In genomic region chr10:6667679-6668270, GRCh38 we compare ENCODE assay signal across 9 cellular contexts.
DNase-seq lines count a peak whose midpoint lies in the region; ATAC-seq lines count a peak whose summit lies in the region.
"Had no signal": no experiment of that assay in that cellular context is flagged by ENCODE, and none has a peak within 500 bp of the region (broad histone marks: within the 10 kb centered on the region; RNA-seq: fewer than 3 reads in every experiment).

No MANE protein-coding gene starts in this region.

- peak; percentile 34 for ATAC-seq in activated CD8-positive, alpha-beta memory T cell treated with anti-CD3 and anti-CD28 coated beads, Interleukin-2, amount 10 ng/mL, durations not matched to agents 7 days and 5 days
- ATAC-seq in HG02763 (IDR thresholded peaks at IDR 0.05; ENCODE audit: unreplicated experiment), result no peak
- ATAC-seq in GM21723 (IDR thresholded peaks at IDR 0.05; ENCODE audit: unreplicated experiment), result no peak

- CTCF ChIA-PET in activated CD8-positive, alpha-beta memory T cell treated with anti-CD3 and anti-CD28 coated beads, Interleukin-2, amount 10 ng/mL, durations not matched to agents 7 days and 5 days (lab: Charles Lee), result interaction anchor here (0.6 to 5.1 kb wide), 36 partner anchors 9 to 749 kb away, joined by 3 to 55 read pairs (median 4); partner anchors contain the start of gene PFKFB3

- H3K27me3 Mint-ChIP-seq in activated CD8-positive, alpha-beta memory T cell treated with anti-CD3 and anti-CD28 coated beads, Interleukin-2, amount 10 ng/mL, durations not matched to agents 7 days and 5 days, result peaks cover 8% of the 10 kb centered on the region
- H3K27me3 Mint-ChIP-seq in activated T-helper 1 cell treated with anti-CD3 and anti-CD28 coated beads, Interleukin-12 subunit alpha, Interleukin-12 subunit beta, Interleukin-2, Interleukin-4 antibody, amounts not matched to agents 30 ng/mL and 10 ng/mL and 1 ng/mL, durations not matched to agents 14 hours and 24 hours and 36 hours (ENCODE audit: insufficient read depth), result peaks cover 20% of the 10 kb centered on the region

- intact Hi-C loops in activated T-helper 1 cell treated with anti-CD3 and anti-CD28 coated beads, Interleukin-12 subunit alpha, Interleukin-12 subunit beta, Interleukin-2, Interleukin-4 antibody, amounts not matched to agents 30 ng/mL and 10 ng/mL and 1 ng/mL, durations not matched to agents 14 hours and 24 hours and 36 hours (cut with micrococcal nuclease), result loop anchor here (1.0 to 5.0 kb wide), 5 partner anchors 75 to 749 kb away; no protein-coding TSS in a partner anchor

- H3K36me3 Mint-ChIP-seq in activated CD8-positive, alpha-beta memory T cell treated with anti-CD3 and anti-CD28 coated beads, Interleukin-2, amount 10 ng/mL, durations not matched to agents 7 days and 5 days, result peaks cover 2% of the 10 kb centered on the region
- peaks cover 1% of the 10 kb centered on the region for H3K36me3 Mint-ChIP-seq in activated T-helper 1 cell treated with anti-CD3 and anti-CD28 coated beads, Interleukin-12 subunit alpha, Interleukin-12 subunit beta, Interleukin-2, Interleukin-4 antibody, amounts not matched to agents 30 ng/mL and 10 ng/mL and 1 ng/mL, durations not matched to agents 14 hours and 24 hours and 36 hours (ENCODE audit: low read depth)
- H3K36me3 Mint-ChIP-seq: activated naive CD4-positive, alpha-beta T cell treated with anti-CD3 and anti-CD28 coated beads, Interleukin-2, amount 50 U/mL, for 72 hours had no signal

- H3K4me1 Mint-ChIP-seq in activated CD8-positive, alpha-beta memory T cell treated with anti-CD3 and anti-CD28 coated beads, Interleukin-2, amount 10 ng/mL, durations not matched to agents 7 days and 5 days, result peaks cover 24% of the 10 kb centered on the region
- peaks cover 36% of the 10 kb centered on the region for H3K4me1 Mint-ChIP-seq in activated T-helper 1 cell treated with anti-CD3 and anti-CD28 coated beads, Interleukin-12 subunit alpha, Interleukin-12 subunit beta, Interleukin-2, Interleukin-4 antibody, amounts not matched to agents 30 ng/mL and 10 ng/mL and 1 ng/mL, durations not matched to agents 14 hours and 24 hours and 36 hours (ENCODE audit: low read depth)

- peak; percentile 67 for DNase-seq in activated CD8-positive, alpha-beta memory T cell treated with anti-CD3 and anti-CD28 coated beads, Interleukin-2, amount 10 ng/mL, durations not matched to agents 7 days and 5 days
- no peak for DNase-seq in activated CD8-positive, alpha-beta memory T cell treated with anti-CD3 and anti-CD28 coated beads, Interleukin-2, amount 50 U/mL, for 48 hours
- peak; percentile 39 for DNase-seq in NAMALWA (ENCODE audit: low spot score)
- peak; percentile 26 for DNase-seq in activated T-helper 1 cell treated with anti-CD3 and anti-CD28 coated beads, Interleukin-12 subunit alpha, Interleukin-12 subunit beta, Interleukin-2, Interleukin-4 antibody, amounts not matched to agents 30 ng/mL and 10 ng/mL and 1 ng/mL, durations not matched to agents 14 hours and 24 hours and 36 hours (ENCODE audit: low spot score)
- peak; percentile 73 for DNase-seq in inferior parietal cortex (ENCODE audit: extremely low spot score)
- DNase-seq in stimulated activated CD8-positive, alpha-beta memory T cell treated with anti-CD3 and anti-CD28 coated beads, Interleukin-4, amount 100 ng/mL, for 24 hours (ENCODE audit: low read depth), result peak; percentile 19

- H3K27ac Mint-ChIP-seq in activated CD8-positive, alpha-beta memory T cell treated with anti-CD3 and anti-CD28 coated beads, Interleukin-2, amount 10 ng/mL, durations not matched to agents 7 days and 5 days, result no peak overlapping the region
- H3K27ac Mint-ChIP-seq in activated T-helper 1 cell treated with anti-CD3 and anti-CD28 coated beads, Interleukin-12 subunit alpha, Interleukin-12 subunit beta, Interleukin-2, Interleukin-4 antibody, amounts not matched to agents 30 ng/mL and 10 ng/mL and 1 ng/mL, durations not matched to agents 14 hours and 24 hours and 36 hours, result no peak overlapping the region
- H3K27ac Mint-ChIP-seq: activated naive CD4-positive, alpha-beta T cell treated with anti-CD3 and anti-CD28 coated beads, Interleukin-2, amount 50 U/mL, for 72 hours had no signal

- H3K4me3 Mint-ChIP-seq in activated CD8-positive, alpha-beta memory T cell treated with anti-CD3 and anti-CD28 coated beads, Interleukin-2, amount 10 ng/mL, durations not matched to agents 7 days and 5 days, result no peak overlapping the region
- no peak overlapping the region for H3K4me3 Mint-ChIP-seq in activated T-helper 1 cell treated with anti-CD3 and anti-CD28 coated beads, Interleukin-12 subunit alpha, Interleukin-12 subunit beta, Interleukin-2, Interleukin-4 antibody, amounts not matched to agents 30 ng/mL and 10 ng/mL and 1 ng/mL, durations not matched to agents 14 hours and 24 hours and 36 hours

- no peaks in the 10 kb centered on the region for H3K9me3 Mint-ChIP-seq in activated CD8-positive, alpha-beta memory T cell treated with anti-CD3 and anti-CD28 coated beads, Interleukin-2, amount 10 ng/mL, durations not matched to agents 7 days and 5 days (ENCODE audit: low read depth)
- H3K9me3 Mint-ChIP-seq in activated T-helper 1 cell treated with anti-CD3 and anti-CD28 coated beads, Interleukin-12 subunit alpha, Interleukin-12 subunit beta, Interleukin-2, Interleukin-4 antibody, amounts not matched to agents 30 ng/mL and 10 ng/mL and 1 ng/mL, durations not matched to agents 14 hours and 24 hours and 36 hours, result no peaks in the 10 kb centered on the region
- H3K9me3 Mint-ChIP-seq: activated naive CD4-positive, alpha-beta T cell treated with anti-CD3 and anti-CD28 coated beads, Interleukin-2, amount 50 U/mL, for 72 hours had no signal
